ENCODE assay signal across 20 cellular contexts in genomic region chrX:110044531-110045249, GRCh38. TPM values are rescaled to one million over a fixed set of nuclear protein-coding genes. Genes with fewer than 3 reads are reported as not detected.
DNase-seq lines count a peak whose midpoint lies in the region; ATAC-seq and TF ChIP-seq lines count a peak whose summit lies in the region.
"Had no signal": no experiment of that assay in that cellular context is flagged by ENCODE, and none has a peak within 500 bp of the region (broad histone marks: within the 10 kb centered on the region; RNA-seq: fewer than 3 reads in every experiment).

No MANE protein-coding gene starts in this region.

- no peaks in the 10 kb centered on the region for H3K79me1 ChIP-seq in mesendoderm (ENCODE audit: low read length)

- no peak overlapping the region for H3K23ac ChIP-seq in mesendoderm (ENCODE audit: low read length)

- peak overlapping the region in 4 of 5 experiments; percentile 48 to 90 (median 80) for H3K27ac Mint-ChIP-seq in brain
- H3K27ac Mint-ChIP-seq: activated B cell treated with CpG ODN at 0.5 μM for 24 hours; activated T-helper 1 cell treated with anti-CD3 and anti-CD28 coated beads, Interleukin-12 subunit alpha, Interleukin-12 subunit beta, Interleukin-2, Interleukin-4 antibody, amounts not matched to agents 30 ng/mL and 10 ng/mL and 1 ng/mL, durations not matched to agents 14 hours and 24 hours and 36 hours had no signal

- no peak overlapping the region for H4K5ac ChIP-seq in mesendoderm (ENCODE audit: low read length)

- H3K56ac ChIP-seq in mesendoderm (ENCODE audit: low read length): no peak overlapping the region

- H2BK15ac ChIP-seq in mesendoderm (replicated peaks; ENCODE audit: low read depth): no peak overlapping the region

- no peaks in the 10 kb centered on the region for H3K79me2 ChIP-seq in mesendoderm (ENCODE audit: control insufficient read depth, insufficient read depth, low read length)

- H3K27me3 ChIP-seq in mesendoderm (ENCODE audit: insufficient read depth, low read length, poor library complexity): no peaks in the 10 kb centered on the region
- H3K27me3 ChIP-seq: ovary, SJCRH30 had no signal

- no peak overlapping the region for H3K4me3 Mint-ChIP-seq in brain
- H3K4me3 Mint-ChIP-seq: activated B cell treated with CpG ODN at 0.5 μM for 24 hours; activated T-helper 1 cell treated with anti-CD3 and anti-CD28 coated beads, Interleukin-12 subunit alpha, Interleukin-12 subunit beta, Interleukin-2, Interleukin-4 antibody, amounts not matched to agents 30 ng/mL and 10 ng/mL and 1 ng/mL, durations not matched to agents 14 hours and 24 hours and 36 hours; CD4-positive, alpha-beta memory T cell had no signal

- H3K4ac ChIP-seq in mesendoderm (ENCODE audit: low read depth, low read length): no peak overlapping the region

- no peaks in the 10 kb centered on the region for H3K9me3 Mint-ChIP-seq in brain
- H3K9me3 Mint-ChIP-seq: activated B cell treated with CpG ODN at 0.5 μM for 24 hours; activated T-helper 1 cell treated with anti-CD3 and anti-CD28 coated beads, Interleukin-12 subunit alpha, Interleukin-12 subunit beta, Interleukin-2, Interleukin-4 antibody, amounts not matched to agents 30 ng/mL and 10 ng/mL and 1 ng/mL, durations not matched to agents 14 hours and 24 hours and 36 hours; CD4-positive, alpha-beta memory T cell had no signal

- peaks cover 7% of the 10 kb centered on the region for H3K36me3 Mint-ChIP-seq in brain

- no peaks in the 10 kb centered on the region for H3K4me1 ChIP-seq in mesendoderm (ENCODE audit: control insufficient read depth, low read depth, low read length)
- H3K4me1 ChIP-seq: breast epithelium, SJCRH30 had no signal

- H3K4me1 Mint-ChIP-seq in brain: peaks cover 90% of the 10 kb centered on the region

- H2BK5ac ChIP-seq in mesendoderm (ENCODE audit: low read length): no peak overlapping the region

- H3K27me3 Mint-ChIP-seq in brain: peaks cover 3% of the 10 kb centered on the region
- H3K27me3 Mint-ChIP-seq: activated B cell treated with CpG ODN at 0.5 μM for 24 hours; CD4-positive, alpha-beta memory T cell had no signal

- CTCF ChIA-PET in GM10248 (lab: Yijun Ruan, JAX): interaction anchor here (1.0 to 1.7 kb wide), 7 partner anchors 9 to 220 kb away, joined by 3 to 9 read pairs (median 4); no protein-coding TSS in a partner anchor

- TF ChIP-seq CTCF in brain (conservative IDR thresholded peaks at IDR 0.05) (no peak), GM10248 (IDR thresholded peaks at IDR 0.05; ENCODE audit: control extremely low read depth, extremely low read depth, low read depth, missing control alignments) (no peak)

- H2AK5ac ChIP-seq in mesendoderm (ENCODE audit: low read length): no peak overlapping the region

- H3K27ac ChIP-seq in mesendoderm (ENCODE audit: low read depth, low read length): no peak overlapping the region
- H3K27ac ChIP-seq: breast epithelium, ovary, SJCRH30 had no signal

- H3K4me2 ChIP-seq in mesendoderm (ENCODE audit: low read length): no peak overlapping the region

- no CpG with 5 or more reads among the region's 3 CpGs for WGBS in mesendoderm (ENCODE audit: extremely low coverage, insufficient coverage, low lambda C conversion rate)

- DNase-seq in D341Med (ENCODE audit: low spot score) (peak; percentile 44), NCI-H1694 (lab: John Stamatoyannopoulos, UW) (peak; percentile 43), mesendoderm (peak; percentile 45), GM10248 (ENCODE audit: extremely low spot score) (no peak)
- DNase-seq: activated B cell treated with CpG ODN at 0.5 μM for 24 hours; CD4-positive, alpha-beta memory T cell; DMS79 treated with DMSO at 0.1 percent for 48 hours; Kasumi-1; NCI-H510A; ovary; SJCRH30; stimulated activated CD4-positive, alpha-beta T cell treated with anti-CD3 and anti-CD28 coated beads, Interleukin-2, amount 100 ng/mL, for 48 hours; T-helper 2 cell had no signal

- H3K18ac ChIP-seq in mesendoderm (ENCODE audit: low read length): no peak overlapping the region

- no peak for ATAC-seq in HG02642 (IDR thresholded peaks at IDR 0.05; ENCODE audit: poor library complexity, unreplicated experiment)
- ATAC-seq in GM21515 (IDR thresholded peaks at IDR 0.05; ENCODE audit: unreplicated experiment): no peak
- no peak for ATAC-seq in HG02840 (IDR thresholded peaks at IDR 0.05; ENCODE audit: low FRiP score, unreplicated experiment)
- ATAC-seq: esophagus mucosa had no signal

- H2BK120ac ChIP-seq in mesendoderm (ENCODE audit: low read depth, low read length): no peak overlapping the region

- no peak overlapping the region for H3K4me3 ChIP-seq in mesendoderm (ENCODE audit: low read length)
- H3K4me3 ChIP-seq: breast epithelium, ovary, SJCRH30 had no signal

- POLR2A ChIA-PET in GM10248 (lab: Yijun Ruan, JAX): interaction anchor here (1.2 kb wide), 1 partner anchor 18 kb away, joined by 3 read pairs; no protein-coding TSS in a partner anchor

- H4K8ac ChIP-seq in mesendoderm (ENCODE audit: low read depth, low read length): no peak overlapping the region

- H3K9ac ChIP-seq in mesendoderm (ENCODE audit: low read length): no peak overlapping the region

- no peaks in the 10 kb centered on the region for H3K36me3 ChIP-seq in mesendoderm (ENCODE audit: control insufficient read depth, insufficient read depth, low read length)
- H3K36me3 ChIP-seq: breast epithelium, ovary, SJCRH30 had no signal

RNA-seq across cellular contexts. Expression of gene TMEM164, which starts 41.8 kb away (rescaled TPM):
- polyA plus RNA-seq in brain (ENCODE audit: insufficient read depth, low read depth, low replicate concordance): 45.8 TPM
- 8.2 TPM for polyA plus RNA-seq in mesendoderm (2013, experiment 1 of 2)
- 7.6 TPM for polyA plus RNA-seq in mesendoderm (2013, experiment 2 of 2)
